ENCODE assay signal across 13 cellular contexts in the genomic region with DNA sequence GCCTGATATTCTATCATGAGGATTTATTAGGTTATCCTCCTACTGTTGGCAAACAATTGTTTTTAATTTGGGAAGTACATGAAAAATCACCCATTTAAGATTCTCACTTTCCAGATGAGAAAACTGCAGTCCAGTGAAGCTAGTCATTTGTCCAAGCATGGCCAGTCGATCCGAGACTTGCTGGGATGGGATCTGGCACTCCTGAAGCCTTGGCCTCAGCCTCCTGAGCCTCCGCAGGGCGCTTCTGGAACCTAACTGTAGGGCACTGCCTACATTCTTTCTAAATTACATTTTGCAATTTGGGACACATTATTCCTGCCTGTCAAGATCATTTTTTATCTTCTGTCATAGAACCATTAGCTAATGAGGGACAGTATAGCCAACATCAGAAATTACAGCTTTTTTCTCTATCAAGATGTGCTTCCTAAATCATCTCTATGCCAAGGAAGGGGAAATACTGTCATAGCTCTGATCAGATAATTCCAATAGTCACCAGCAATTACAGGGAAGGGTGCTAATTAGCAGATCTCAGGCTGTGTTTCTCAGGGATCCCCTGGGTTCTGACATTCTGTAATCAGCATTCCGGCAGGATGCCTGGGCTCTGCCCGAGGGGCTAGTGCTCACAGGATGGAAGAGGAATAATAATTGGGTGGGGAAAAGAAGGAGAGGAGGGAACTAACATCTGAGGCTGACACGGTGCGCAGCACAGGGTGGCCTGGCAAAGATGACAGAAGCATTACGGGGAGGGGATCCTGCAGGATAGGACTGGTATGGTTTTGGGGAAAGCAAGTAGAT.
"Had no signal": no experiment of that assay in that cellular context is flagged by ENCODE, and none has a peak within 500 bp of the region (broad histone marks: within the 10 kb centered on the region; RNA-seq: fewer than 3 reads in every experiment).

No MANE protein-coding gene starts in this region.

- H3K27ac Mint-ChIP-seq: activated naive CD4-positive, alpha-beta T cell treated with anti-CD3 and anti-CD28 coated beads for 36 hours; activated naive CD8-positive, alpha-beta T cell treated with anti-CD3 and anti-CD28 coated beads, Interleukin-2, amount 50 U/mL, for 24 hours; activated T-helper 17 cell treated with anti-CD3 and anti-CD28 coated beads, Interleukin-2, amount 50 U/mL, for 72 hours; stimulated activated naive B cell treated with anti-CD40 and anti-IgM and Interleukin-4, amounts not matched to agents 10 μg/mL and 1 μg/mL and 100 μg/mL, for 72 hours had no signal

- H3K27ac ChIP-seq: gastrocnemius medialis, heart right ventricle, left ventricle myocardium inferior had no signal

- H3K36me3 ChIP-seq: gastrocnemius medialis, heart right ventricle, left ventricle myocardium inferior had no signal

- H3K4me1 Mint-ChIP-seq: activated naive CD8-positive, alpha-beta T cell treated with anti-CD3 and anti-CD28 coated beads, Interleukin-2, amount 50 U/mL, for 24 hours; activated T-helper 17 cell treated with anti-CD3 and anti-CD28 coated beads, Interleukin-2, amount 50 U/mL, for 72 hours had no signal

- H3K4me3 Mint-ChIP-seq: activated naive CD4-positive, alpha-beta T cell treated with anti-CD3 and anti-CD28 coated beads for 36 hours; activated naive CD8-positive, alpha-beta T cell treated with anti-CD3 and anti-CD28 coated beads, Interleukin-2, amount 50 U/mL, for 24 hours; activated T-helper 17 cell treated with anti-CD3 and anti-CD28 coated beads, Interleukin-2, amount 50 U/mL, for 72 hours; nephron; stimulated activated naive B cell treated with anti-CD40 and anti-IgM and Interleukin-4, amounts not matched to agents 10 μg/mL and 1 μg/mL and 100 μg/mL, for 72 hours had no signal

- H3K9me3 ChIP-seq: gastrocnemius medialis, heart right ventricle, left ventricle myocardium inferior had no signal

- DNase-seq: activated naive CD4-positive, alpha-beta T cell treated with anti-CD3 and anti-CD28 coated beads for 36 hours; activated naive CD8-positive, alpha-beta T cell treated with anti-CD3 and anti-CD28 coated beads, Interleukin-2, amount 50 U/mL, for 24 hours; aorta; gastrocnemius medialis; heart right ventricle; left ventricle myocardium inferior; nucleus accumbens; stimulated activated CD4-positive, alpha-beta T cell treated with anti-CD3 and anti-CD28 coated beads, Interleukin-4, amount 100 ng/mL, for 1 hour; stimulated activated naive B cell treated with anti-CD40 and anti-IgM and Interleukin-4, amounts not matched to agents 10 μg/mL and 1 μg/mL and 100 μg/mL, for 72 hours; substantia nigra; trophoblast cell had no signal

- H3K9me3 Mint-ChIP-seq: activated naive CD4-positive, alpha-beta T cell treated with anti-CD3 and anti-CD28 coated beads for 36 hours; activated naive CD8-positive, alpha-beta T cell treated with anti-CD3 and anti-CD28 coated beads, Interleukin-2, amount 50 U/mL, for 24 hours; activated T-helper 17 cell treated with anti-CD3 and anti-CD28 coated beads, Interleukin-2, amount 50 U/mL, for 72 hours; nephron; stimulated activated naive B cell treated with anti-CD40 and anti-IgM and Interleukin-4, amounts not matched to agents 10 μg/mL and 1 μg/mL and 100 μg/mL, for 72 hours had no signal

- H3K27me3 ChIP-seq: gastrocnemius medialis had no signal

- ATAC-seq: activated naive CD8-positive, alpha-beta T cell treated with anti-CD3 and anti-CD28 coated beads, Interleukin-2, amount 50 U/mL, for 24 hours; activated T-helper 17 cell treated with anti-CD3 and anti-CD28 coated beads, Interleukin-2, amount 50 U/mL, for 72 hours; gastrocnemius medialis; stimulated activated naive B cell treated with anti-CD40 and anti-IgM and Interleukin-4, amounts not matched to agents 10 μg/mL and 1 μg/mL and 100 μg/mL, for 72 hours had no signal

- H3K4me3 ChIP-seq: gastrocnemius medialis, heart right ventricle, left ventricle myocardium inferior had no signal

- H3K36me3 Mint-ChIP-seq: stimulated activated naive B cell treated with anti-CD40 and anti-IgM and Interleukin-4, amounts not matched to agents 10 μg/mL and 1 μg/mL and 100 μg/mL, for 72 hours had no signal
